Comparison of ENCODE assay signal across 21 cellular contexts in the genomic region with DNA sequence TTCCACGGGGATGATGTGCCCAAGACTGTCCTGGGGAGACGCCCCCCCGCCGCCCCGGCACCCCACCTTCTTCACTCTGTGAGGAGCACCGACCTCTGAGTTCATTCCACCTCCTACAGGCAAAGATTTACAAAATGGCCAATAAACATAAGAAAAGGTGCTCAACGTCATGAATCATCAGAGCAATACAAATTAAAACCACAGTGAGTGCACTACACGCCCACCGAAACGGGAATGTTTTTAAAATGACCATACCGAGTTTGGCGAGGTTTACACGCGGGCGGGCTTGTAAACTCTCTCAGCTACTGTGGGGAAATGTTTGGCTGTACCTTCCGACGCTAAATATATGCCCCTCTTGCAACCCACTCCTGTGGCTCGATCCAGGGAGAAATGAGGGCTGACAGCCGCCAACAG. TPM values are rescaled to one million over a fixed set of nuclear protein-coding genes. Genes with fewer than 3 reads are reported as not detected.
DNase-seq lines count a peak whose midpoint lies in the region; FAIRE-seq lines count a peak whose summit lies in the region.
"Had no signal": no experiment of that assay in that cellular context is flagged by ENCODE, and none has a peak within 500 bp of the region (broad histone marks: within the 10 kb centered on the region; RNA-seq: fewer than 3 reads in every experiment).

No MANE protein-coding gene starts in this region.

- no peak overlapping the region for H3K4me3 ChIP-seq in mesenchymal stem cell (ENCODE audit: insufficient read depth in 1 of 2, low read depth in 1 of 2, low read length in 2 of 2)
- H3K4me3 ChIP-seq: mucosa of descending colon, right atrium auricular region had no signal

- no peak overlapping the region for H3K23ac ChIP-seq in mesenchymal stem cell (ENCODE audit: low read length in 2 of 2)

- H3K9ac ChIP-seq in mesenchymal stem cell (ENCODE audit: low read length), result no peak overlapping the region

- WGBS in mesenchymal stem cell, result 39% methylated on average over 19 of the region's 19 CpGs

- no peak overlapping the region for H4K91ac ChIP-seq in mesenchymal stem cell (ENCODE audit: low read length)

- no peak overlapping the region for H3K27ac ChIP-seq in mesenchymal stem cell (ENCODE audit: low read length, poor library complexity, severe bottlenecking)
- H3K27ac ChIP-seq: neutrophil, right atrium auricular region had no signal

- DNase-seq in Daoy (ENCODE audit: low read depth) (peak; percentile 66), HTR-8/SVneo (ENCODE audit: insufficient read length, low spot score) (peak; percentile 34), amniotic epithelial cell (ENCODE audit: low read depth) (peak; percentile 61), mesenchymal stem cell (peak; percentile 7), NOMO-1 treated with DMSO at 0.1 percent for 48 hours (lab: John Stamatoyannopoulos, UW; ENCODE audit: unreplicated experiment) (no peak), HK-2 (ENCODE audit: unreplicated experiment) (no peak), NCI-H2081 treated with DMSO at 0.1 percent for 48 hours (lab: John Stamatoyannopoulos, UW) (no peak)
- DNase-seq in stimulated activated CD4-positive, alpha-beta T cell treated with anti-CD3 and anti-CD28 coated beads, Interleukin-4, amount 100 ng/mL, for 24 hours, result no peak
- DNase-seq: activated B cell treated with CpG ODN at 0.5 μM for 24 hours; activated naive CD8-positive, alpha-beta T cell treated with anti-CD3 and anti-CD28 coated beads, Interleukin-2, amount 10 ng/mL, durations not matched to agents 7 days and 5 days; activated T-cell treated with anti-CD3 and anti-CD28 coated beads, Interleukin-2, amount 50 U/mL, for 72 hours; CD8-positive, alpha-beta T cell; DMS79 treated with DMSO at 0.1 percent for 48 hours; endodermal cell; NCI-H146; NCI-H345; Right ventricle myocardium superior; T-helper 1 cell had no signal

- H2BK5ac ChIP-seq in mesenchymal stem cell (ENCODE audit: low read depth, low read length, poor library complexity, severe bottlenecking), result no peak overlapping the region

- no peak overlapping the region for H2BK120ac ChIP-seq in mesenchymal stem cell (ENCODE audit: low read depth, low read length)

- H2BK12ac ChIP-seq in mesenchymal stem cell (ENCODE audit: low read length in 2 of 2), result no peak overlapping the region

- H3K4me1 ChIP-seq in mesenchymal stem cell (ENCODE audit: control insufficient read depth, insufficient read depth, low read depth, low read length), result peaks cover 12% of the 10 kb centered on the region
- H3K4me1 ChIP-seq: right atrium auricular region had no signal

- H2AK5ac ChIP-seq in mesenchymal stem cell (ENCODE audit: low read length, severe bottlenecking), result no peak overlapping the region

- H3K9me3 ChIP-seq in mesenchymal stem cell (ENCODE audit: control insufficient read depth, low read length), result no peaks in the 10 kb centered on the region
- H3K9me3 ChIP-seq: mucosa of descending colon, neutrophil, right atrium auricular region had no signal

- no peak overlapping the region for H4K8ac ChIP-seq in mesenchymal stem cell (ENCODE audit: low read length)

- no peaks in the 10 kb centered on the region for H3K79me1 ChIP-seq in mesenchymal stem cell (replicated peaks; ENCODE audit: low read length, poor library complexity, severe bottlenecking)

- no peak overlapping the region for H3K18ac ChIP-seq in mesenchymal stem cell (ENCODE audit: low read depth in 1 of 2, low read length in 2 of 2)

- H3K14ac ChIP-seq in mesenchymal stem cell (ENCODE audit: low read length in 2 of 2), result no peak overlapping the region

- H3K36me3 ChIP-seq in mesenchymal stem cell (ENCODE audit: control insufficient read depth in 1 of 2, insufficient read depth in 2 of 2, low read depth in 1 of 2, low read length in 2 of 2), result no peaks in the 10 kb centered on the region
- H3K36me3 ChIP-seq: neutrophil, right atrium auricular region had no signal

- FAIRE-seq in HTR-8/SVneo (lab: Jason Lieb, UNC), result peak; percentile 31

- H3K4ac ChIP-seq in mesenchymal stem cell (ENCODE audit: low read depth in 1 of 2, low read length in 2 of 2), result no peak overlapping the region

- no peak overlapping the region for H2AFZ ChIP-seq in mesenchymal stem cell (ENCODE audit: low read depth, low read length)

- H3K27me3 ChIP-seq in mesenchymal stem cell (ENCODE audit: control insufficient read depth in 1 of 2, insufficient read depth in 1 of 2, low read length in 2 of 2), result peaks cover 13 to 45% of the 10 kb centered on the region in 2 experiments
- H3K27me3 ChIP-seq: right atrium auricular region had no signal

- H2BK15ac ChIP-seq in mesenchymal stem cell (ENCODE audit: low read depth, poor library complexity, severe bottlenecking), result no peak overlapping the region

- H3K4me2 ChIP-seq in mesenchymal stem cell (ENCODE audit: low read length, poor library complexity, severe bottlenecking), result no peak overlapping the region

RNA-seq across cellular contexts. Expression of gene NPTXR, which starts 7.9 kb away (rescaled TPM):
- total RNA-seq in Daoy (2014; rRNA removed; shearing (Covaris generic)), result 1.5 and 3.7 TPM in 2 replicates
- polyA plus RNA-seq in mesenchymal stem cell (2013, experiment 1 of 2), result 1.9 TPM
- polyA plus RNA-seq in mesenchymal stem cell (2013, experiment 2 of 2), result 1.9 TPM

RNA-seq across cellular contexts. Expression of gene CBX6, which starts 36.1 kb away (rescaled TPM):
- 25.5 and 32.5 TPM in 2 replicates for total RNA-seq in Daoy (2014; rRNA removed; shearing (Covaris generic))
- polyA plus RNA-seq in mesenchymal stem cell (2013, experiment 1 of 2), result 39.2 TPM
- polyA plus RNA-seq in mesenchymal stem cell (2013, experiment 2 of 2), result 38.5 TPM

RNA-seq across cellular contexts. Expression of gene DNAL4, which starts 42.0 kb away (rescaled TPM):
- 10.7 and 11.6 TPM in 2 replicates for total RNA-seq in Daoy (2014; rRNA removed; shearing (Covaris generic))
- 11.2 TPM for polyA plus RNA-seq in mesenchymal stem cell (2013, experiment 1 of 2)
- polyA plus RNA-seq in mesenchymal stem cell (2013, experiment 2 of 2), result 11.2 TPM

Comparison
In these comparisons a context has a peak if more than half of its experiments do, and no peak if none do; other contexts are left out.
1. DNase-seq: peak in Daoy (single experiment), HTR-8/SVneo (single experiment), amniotic epithelial cell (single experiment) and mesenchymal stem cell (single experiment); none in NOMO-1 treated with DMSO at 0.1 percent for 48 hours (single experiment), HK-2 (single experiment), NCI-H2081 treated with DMSO at 0.1 percent for 48 hours (single experiment) and stimulated activated CD4-positive, alpha-beta T cell treated with anti-CD3 and anti-CD28 coated beads, Interleukin-4, amount 100 ng/mL, for 24 hours (single experiment).